Comparison of ENCODE assay signal across 16 cellular contexts in genomic region chr11:62682518-62682917, GRCh38. TPM values are rescaled to one million over a fixed set of nuclear protein-coding genes. Genes with fewer than 3 reads are reported as not detected.
DNase-seq lines count a peak whose midpoint lies in the region; ATAC-seq, FAIRE-seq and TF ChIP-seq lines count a peak whose summit lies in the region.
"Had no signal": no experiment of that assay in that cellular context is flagged by ENCODE, and none has a peak within 500 bp of the region (broad histone marks: within the 10 kb centered on the region; RNA-seq: fewer than 3 reads in every experiment).

No MANE protein-coding gene starts in this region.

- peaks cover 4% of the 10 kb centered on the region; the same call in 1 of the 2 replicates for H3K9me1 ChIP-seq in IMR-90 (ENCODE audit: insufficient read depth, low read length)

- dilution Hi-C loops in IMR-90 (cut with HindIII; ENCODE audit: low sequenced_read_pairs, unreplicated experiment) = no loop called here

- H2AK5ac ChIP-seq in IMR-90 (ENCODE audit: low read depth, low read length) = peak overlapping the region; percentile 16; the same call in 1 of the 2 replicates

- intact Hi-C loops in IMR-90 (cut with micrococcal nuclease) = no loop called here
- intact Hi-C loops in body of pancreas (cut with DNase I) = no loop called here
- intact Hi-C loops in pancreas (cut with DNase I) = no loop called here
- intact Hi-C loops in lower leg skin (cut with DNase I; ENCODE audit: low total_unique reads) = no loop called here

- H3K4ac ChIP-seq in IMR-90 (ENCODE audit: low read depth, low read length) = no peak overlapping the region

- H3K4me1 ChIP-seq in IMR-90 (ENCODE audit: control insufficient read depth, insufficient read depth, low read length) (peaks cover 8% of the 10 kb centered on the region), body of pancreas (peaks cover 27% of the 10 kb centered on the region), pancreas (peaks cover 0 to 9% (median 8%) of the 10 kb centered on the region in 3 donors)

- no peaks in the 10 kb centered on the region for H4K20me1 ChIP-seq in IMR-90 (ENCODE audit: insufficient read depth, low read length)

- in situ Hi-C loops in IMR-90 (cut with MboI; ENCODE audit: low sequenced_read_pairs) = no loop called here

- H3K4me3 ChIP-seq in IMR-90 (ENCODE audit: insufficient read depth, low read depth, low read length) (no peak overlapping the region), body of pancreas (no peak overlapping the region), pancreas (no peak overlapping the region), lower leg skin (ENCODE audit: low read depth, poor library complexity, severe bottlenecking) (no peak overlapping the region)
- H3K4me3 ChIP-seq: BLaER1 treated with 17β-estradiol and CSF1 and Interleukin-3, amounts not matched to agents 10 nM and 100 nM; GM12878 had no signal

- DNase-seq in NCI-H2227 (lab: John Stamatoyannopoulos, UW; ENCODE audit: unreplicated experiment) (peak; percentile 66), NCI-H2227 treated with DMSO at 0.1 percent for 48 hours (lab: John Stamatoyannopoulos, UW) (no peak), IMR-90 (no peak), body of pancreas (peak in 3 of 4 donors; percentile 43 to 62 (median 43)), pancreas (peak in 1 of 6 donors; percentile 56), T-cell (no peak), lower leg skin (ENCODE audit: low spot score in 2 of 2) (no peak)
- DNase-seq in stimulated activated CD4-positive, alpha-beta T cell treated with anti-CD3 and anti-CD28 coated beads, Interleukin-15, amount 100 ng/mL, for 24 hours = no peak
- DNase-seq: Calu3; CD8-positive, alpha-beta T cell; DMS79 treated with DMSO at 0.1 percent for 48 hours; H9 had no signal

- no peak overlapping the region for H2AK9ac ChIP-seq in IMR-90 (replicated peaks; ENCODE audit: low read depth, low read length, poor library complexity)

- H3K27ac ChIP-seq in IMR-90 (ENCODE audit: insufficient read depth, low read length) = no peak overlapping the region
- peak overlapping the region in 1 of 4 donors; percentile 50 for H3K27ac ChIP-seq in body of pancreas
- H3K27ac ChIP-seq in pancreas = no peak overlapping the region
- H3K27ac ChIP-seq: BLaER1 treated with 17β-estradiol and CSF1 and Interleukin-3, amounts not matched to agents 10 nM and 100 nM had no signal

- H3K9ac ChIP-seq in IMR-90 (ENCODE audit: low read depth, low read length) = no peak overlapping the region
- H3K9ac ChIP-seq: BLaER1 treated with 17β-estradiol and CSF1 and Interleukin-3, amounts not matched to agents 10 nM and 100 nM had no signal

- no peaks in the 10 kb centered on the region for H3K9me3 Mint-ChIP-seq in T-cell
- H3K9me3 Mint-ChIP-seq: CD8-positive, alpha-beta T cell had no signal

- H4K8ac ChIP-seq in IMR-90 (ENCODE audit: low read depth in 2 of 2, low read length in 2 of 2) = no peak overlapping the region

- peaks cover 5 to 19% of the 10 kb centered on the region in 2 experiments; a peak in 3 of 4 replicates for H3K79me1 ChIP-seq in IMR-90 (ENCODE audit: low read depth in 1 of 2, low read length in 2 of 2)

- no peak overlapping the region for H3K56ac ChIP-seq in IMR-90 (ENCODE audit: extremely low read depth, insufficient read depth, low read length)

- no peaks in the 10 kb centered on the region for H3K27me3 ChIP-seq in IMR-90 (ENCODE audit: control insufficient read depth, insufficient read depth, low read length)
- peaks cover 0 to 2% of the 10 kb centered on the region in 2 donors for H3K27me3 ChIP-seq in body of pancreas
- H3K27me3 ChIP-seq in pancreas = no peaks in the 10 kb centered on the region
- H3K27me3 ChIP-seq: BLaER1 treated with 17β-estradiol and CSF1 and Interleukin-3, amounts not matched to agents 10 nM and 100 nM had no signal

- no peak for TF ChIP-seq POLR2A in IMR-90 (IDR thresholded peaks at IDR 0.05; ENCODE audit: low read depth, low read length)
- no peak for TF ChIP-seq POLR2A in body of pancreas (IDR thresholded peaks at IDR 0.05)
- no peak for TF ChIP-seq POLR2A in lower leg skin (IDR thresholded peaks at IDR 0.05)

- H3K14ac ChIP-seq in IMR-90 (replicated peaks; ENCODE audit: low read depth, low read length) = no peak overlapping the region

- no peak overlapping the region for H2BK20ac ChIP-seq in IMR-90 (ENCODE audit: low read depth, low read length)

- no peak overlapping the region for H4K91ac ChIP-seq in IMR-90 (ENCODE audit: insufficient read depth, low read depth, low read length)

- POLR2A ChIA-PET in IMR-90 (lab: Charles Lee; ENCODE audit: unreplicated experiment) (no interaction called here), T-cell (lab: Charles Lee) (no interaction called here)

- H3K4me2 ChIP-seq in IMR-90 (ENCODE audit: low read depth, low read length) = no peak overlapping the region
- H3K4me2 ChIP-seq: BLaER1 treated with 17β-estradiol and CSF1 and Interleukin-3, amounts not matched to agents 10 nM and 100 nM had no signal

- no peak for TF ChIP-seq RAD21 in IMR-90 (IDR thresholded peaks at IDR 0.05; ENCODE audit: low read length)

- no peak overlapping the region for H4K5ac ChIP-seq in IMR-90 (ENCODE audit: low read depth, low read length)

- no peak overlapping the region for H3K27ac Mint-ChIP-seq in T-cell
- H3K27ac Mint-ChIP-seq: B cell; CD8-positive, alpha-beta T cell; H9 had no signal

- TF ChIP-seq CTCF in IMR-90 (conservative IDR thresholded peaks at IDR 0.05; ENCODE audit: low read depth, low read length) (no peak), body of pancreas (IDR thresholded peaks at IDR 0.05) (no peak), pancreas (IDR thresholded peaks at IDR 0.05) (no peak), lower leg skin (IDR thresholded peaks at IDR 0.05) (no peak)

- CTCF ChIA-PET in IMR-90 (lab: Yijun Ruan, JAX) = no interaction called here
- CTCF ChIA-PET in T-cell (lab: Charles Lee) = interaction anchor here in 1 of 2 donors (0.6 kb wide), 1 partner anchor 19 kb away, joined by 3 read pairs; no protein-coding TSS in a partner anchor

- no TSS peak for BruUV-seq in IMR-90 (replicated peaks; lab: Mats Ljungman, UMichigan)

- 84% methylated on average over 3 of the region's 7 CpGs; no CpG with 5 or more reads in 1 of the 2 experiments for WGBS in IMR-90 (ENCODE audit: extremely low coverage in 2 of 2, insufficient read length in 1 of 2), 2 experiments
- WGBS in body of pancreas, 2 donors = 54 to 58% methylated on average over 7 of the region's 7 CpGs
- WGBS in pancreas, 2 donors = 52 to 53% methylated on average over 7 of the region's 7 CpGs
- 72 to 75% methylated on average over 7 of the region's 7 CpGs for WGBS in lower leg skin, 2 donors

- H2BK15ac ChIP-seq in IMR-90 (ENCODE audit: low read depth, low read length) = no peak overlapping the region

- no peak for FAIRE-seq in pancreas (lab: Jason Lieb, UNC)
- FAIRE-seq: GM12878, H1 had no signal

- no peak for ATAC-seq in IMR-90 (ENCODE audit: low read depth)
- peak; percentile 36 for ATAC-seq in body of pancreas
- peak in 3 of 4 donors; percentile 7 to 55 (median 39) for ATAC-seq in pancreas
- ATAC-seq in T-cell (replicated peaks in 1 of 4) = no peak
- ATAC-seq: CD8-positive, alpha-beta T cell; GM12878 had no signal

- H3K36me3 ChIP-seq in IMR-90 (ENCODE audit: control insufficient read depth, insufficient read depth, low read length) (peaks cover 4% of the 10 kb centered on the region), body of pancreas (replicated peaks in 1 of 2; ENCODE audit: insufficient read depth in 1 of 2, low read depth in 2 of 2) (peaks cover 0 to 2% of the 10 kb centered on the region in 2 donors), pancreas (no peaks in the 10 kb centered on the region)

- H3K4me3 Mint-ChIP-seq in T-cell = no peak overlapping the region
- H3K4me3 Mint-ChIP-seq: B cell; CD8-positive, alpha-beta T cell; H9 had no signal

- no peak overlapping the region for H3K23ac ChIP-seq in IMR-90 (ENCODE audit: low read depth, low read length)

- H3K4me1 Mint-ChIP-seq in T-cell = peaks cover 22 to 24% (median 24%) of the 10 kb centered on the region in 3 donors

- H3K27me3 Mint-ChIP-seq in T-cell = peaks cover 0 to 5% of the 10 kb centered on the region in 2 donors

- H3K9me3 ChIP-seq in IMR-90 (ENCODE audit: control insufficient read depth, insufficient read depth, low read length) = no peaks in the 10 kb centered on the region
- H3K9me3 ChIP-seq in body of pancreas = no peaks in the 10 kb centered on the region
- H3K9me3 ChIP-seq in pancreas = no peaks in the 10 kb centered on the region
- H3K9me3 ChIP-seq: BLaER1 treated with 17β-estradiol and CSF1 and Interleukin-3, amounts not matched to agents 10 nM and 100 nM had no signal

- no peak overlapping the region for H3K18ac ChIP-seq in IMR-90 (ENCODE audit: low read depth, low read length)

- no peak overlapping the region for H2BK5ac ChIP-seq in IMR-90 (ENCODE audit: low read depth, low read length, poor library complexity, severe bottlenecking)

- H3K36me3 Mint-ChIP-seq in T-cell = peaks cover 7% of the 10 kb centered on the region

- no peak overlapping the region for H2AFZ ChIP-seq in IMR-90 (replicated peaks; ENCODE audit: low read length, poor library complexity)

- H2BK120ac ChIP-seq in IMR-90 (ENCODE audit: low read depth, low read length) = no peak overlapping the region

RNA-seq across cellular contexts. Expression of gene UBXN1, which starts 3.6 kb away (rescaled TPM):
- total RNA-seq in IMR-90 (2012; rRNA removed) (50.0 and 83.0 TPM in 2 replicates), body of pancreas (100 to 1,000 TPM; 129 to 204 TPM), pancreas (10 to 100 TPM; 37.7 to 67.7 (median 51.9) TPM), T-cell (100 to 1,000 TPM; 180 to 199 (median 196) TPM), lower leg skin (100 to 1,000 TPM; 194 to 275 (median 235) TPM)
- polyA plus RNA-seq in IMR-90 (2012; rRNA removed) (81.6 and 96.9 TPM in 2 replicates), pancreas (100 to 1,000 TPM in 1 of 2 donors, 10 to 100 TPM in 1; 86.0 to 104 TPM)
- 88.9 and 110 TPM in 2 replicates for polyA plus RNA-seq in IMR-90 (2012; cell fraction: cytosol; rRNA removed)
- 133 and 171 TPM in 2 replicates for polyA plus RNA-seq in IMR-90 (2012; cell fraction: nucleus; rRNA removed; ENCODE audit: low replicate concordance)

RNA-seq across cellular contexts. Expression of gene LRRN4CL, which starts 6.8 kb away (rescaled TPM):
- total RNA-seq in IMR-90 (2012; rRNA removed) (0.28 and 0.36 TPM in 2 replicates), body of pancreas (1 to 10 TPM; 3.1 to 4.6 TPM), pancreas (1 to 10 TPM in 2 of 6 donors, under 1 TPM in 4; 0.16 to 1.6 (median 0.53) TPM), T-cell (under 1 TPM in 4 of 5 donors, not detected in 1; 0.14 to 0.29 (median 0.19) TPM), lower leg skin (10 to 100 TPM in 2 of 4 donors, 1 to 10 TPM in 2; 7.3 to 11.6 (median 9.9) TPM)
- polyA plus RNA-seq in IMR-90 (2012; rRNA removed) (0.84 and 1.1 TPM in 2 replicates), pancreas (under 1 TPM; 0.23 to 0.76 TPM)
- 1.00 and 2.5 TPM in 2 replicates for polyA plus RNA-seq in IMR-90 (2012; cell fraction: cytosol; rRNA removed)
- 1.1 and 1.5 TPM in 2 replicates for polyA plus RNA-seq in IMR-90 (2012; cell fraction: nucleus; rRNA removed; ENCODE audit: low replicate concordance)
- total RNA-seq: CD8-positive, alpha-beta T cell had no signal

RNA-seq across cellular contexts. Expression of gene LBHD1, which starts 10.5 kb away (rescaled TPM):
- total RNA-seq in IMR-90 (2012; rRNA removed) = 1.4 and 1.6 TPM in 2 replicates
- 2.9 and 4.0 TPM in 2 replicates for polyA plus RNA-seq in IMR-90 (2012; rRNA removed)
- polyA plus RNA-seq in IMR-90 (2012; cell fraction: cytosol; rRNA removed) = 1.3 and 2.4 TPM in 2 replicates
- 10.3 and 19.2 TPM in 2 replicates for polyA plus RNA-seq in IMR-90 (2012; cell fraction: nucleus; rRNA removed; ENCODE audit: low replicate concordance)
- total RNA-seq in body of pancreas = 1 to 10 TPM; 4.9 to 5.6 TPM
- 1 to 10 TPM; 1.4 to 4.0 (median 2.8) TPM for total RNA-seq in pancreas
- 10 to 100 TPM in 1 of 2 donors, 1 to 10 TPM in 1; 7.1 to 21.7 TPM for polyA plus RNA-seq in pancreas
- total RNA-seq in T-cell = 10 to 100 TPM; 15.5 to 24.7 (median 20.7) TPM
- total RNA-seq in lower leg skin = 1 to 10 TPM; 2.5 to 4.6 (median 3.1) TPM

RNA-seq across cellular contexts. Expression of gene UQCC3, which starts 11.0 kb away (rescaled TPM):
- 5.7 and 6.7 TPM in 2 replicates for total RNA-seq in IMR-90 (2012; rRNA removed)
- polyA plus RNA-seq in IMR-90 (2012; rRNA removed) = 9.7 and 13.7 TPM in 2 replicates
- 26.4 and 54.0 TPM in 2 replicates for polyA plus RNA-seq in IMR-90 (2012; cell fraction: cytosol; rRNA removed)
- 5.4 and 6.0 TPM in 2 replicates for polyA plus RNA-seq in IMR-90 (2012; cell fraction: nucleus; rRNA removed; ENCODE audit: low replicate concordance)
- total RNA-seq in body of pancreas = 10 to 100 TPM; 10.4 to 12.9 TPM
- total RNA-seq in pancreas = 1 to 10 TPM; 3.2 to 4.9 (median 3.6) TPM
- 10 to 100 TPM; 14.1 to 17.3 TPM for polyA plus RNA-seq in pancreas
- total RNA-seq in T-cell = 1 to 10 TPM; 2.7 to 9.3 (median 8.1) TPM
- 10 to 100 TPM in 2 of 4 donors, 1 to 10 TPM in 2; 7.5 to 12.0 (median 10.3) TPM for total RNA-seq in lower leg skin

RNA-seq across cellular contexts. Expression of gene CSKMT, which starts 17.4 kb away (rescaled TPM):
- total RNA-seq in IMR-90 (2012; rRNA removed) (6.4 and 7.9 TPM in 2 replicates), body of pancreas (100 to 1,000 TPM in 1 of 2 donors, 1 to 10 TPM in 1; 5.4 to 110 TPM), pancreas (10 to 100 TPM in 1 of 6 donors, 1 to 10 TPM in 5; 4.0 to 11.0 (median 7.3) TPM), T-cell (10 to 100 TPM; 14.8 to 35.6 (median 27.4) TPM), lower leg skin (10 to 100 TPM in 1 of 4 donors, 1 to 10 TPM in 3; 2.9 to 14.8 (median 7.7) TPM)
- polyA plus RNA-seq in IMR-90 (2012; rRNA removed) (5.3 and 6.2 TPM in 2 replicates), pancreas (10 to 100 TPM; 19.6 to 25.4 TPM)
- 6.5 and 11.8 TPM in 2 replicates for polyA plus RNA-seq in IMR-90 (2012; cell fraction: cytosol; rRNA removed)
- 13.4 and 16.5 TPM in 2 replicates for polyA plus RNA-seq in IMR-90 (2012; cell fraction: nucleus; rRNA removed; ENCODE audit: low replicate concordance)

Comparison
In these comparisons a context has a peak if more than half of its experiments do, and no peak if none do; other contexts are left out.
1. DNase-seq: peak in NCI-H2227 (single experiment) and body of pancreas (3 of 4); none in NCI-H2227 treated with DMSO at 0.1 percent for 48 hours (single experiment), IMR-90 (single experiment), stimulated activated CD4-positive, alpha-beta T cell treated with anti-CD3 and anti-CD28 coated beads, Interleukin-15, amount 100 ng/mL, for 24 hours (single experiment), T-cell (0 of 34) and lower leg skin (0 of 2).
2. ATAC-seq: peak in body of pancreas (single experiment) and pancreas (3 of 4); none in IMR-90 (single experiment) and T-cell (0 of 4).